ENCODE assay signal across 8 cellular contexts in genomic region chr17:41785091-41785875, GRCh38. TPM values are rescaled to one million over a fixed set of nuclear protein-coding genes. Genes with fewer than 3 reads are reported as not detected.
A peak's percentile ranks its signal among the peaks of the same experiment; 100 is the strongest.
DNase-seq lines count a peak whose midpoint lies in the region; ATAC-seq and TF ChIP-seq lines count a peak whose summit lies in the region.

No MANE protein-coding gene starts in this region.

- CTCF ChIA-PET in activated CD8-positive, alpha-beta T cell treated with anti-CD3 and anti-CD28 coated beads, Interleukin-2, amount 10 ng/mL, durations not matched to agents 7 days and 5 days (lab: Charles Lee), result interaction anchor here (0.8 to 2.0 kb wide), 10 partner anchors 8 to 174 kb away, joined by 3 to 18 read pairs (median 4); partner anchors contain the start of gene P3H4

- no peak overlapping the region for H3K27ac ChIP-seq in Karpas-422 (ENCODE audit: low read length)

- H3K4me3 ChIP-seq in HFF-Myc (replicated peaks; ENCODE audit: low read depth, low read length) (peak overlapping the region; percentile 51), skeletal muscle satellite cell (ENCODE audit: low read length) (peak overlapping the region; percentile 67), Karpas-422 (ENCODE audit: low read length) (no peak overlapping the region)

- H3K36me3 ChIP-seq in skeletal muscle satellite cell (ENCODE audit: insufficient read depth, low read length) (no peaks in the 10 kb centered on the region), Karpas-422 (ENCODE audit: insufficient read depth, low read length) (no peaks in the 10 kb centered on the region)

- H3K9me2 ChIP-seq in Karpas-422 (replicated peaks; ENCODE audit: insufficient read depth, low read length), result no peaks in the 10 kb centered on the region

- H3K9me3 ChIP-seq in skeletal muscle satellite cell (replicated peaks; ENCODE audit: low read length) (no peaks in the 10 kb centered on the region), Karpas-422 (ENCODE audit: low read length) (no peaks in the 10 kb centered on the region)

- H2AFZ ChIP-seq in Karpas-422 (ENCODE audit: low read length), result no peak overlapping the region

- H3K4me1 ChIP-seq in skeletal muscle satellite cell (ENCODE audit: control insufficient read depth, insufficient read depth, low read length) (peaks cover 26% of the 10 kb centered on the region), Karpas-422 (ENCODE audit: low read length) (no peaks in the 10 kb centered on the region)

- no peaks in the 10 kb centered on the region for H3K9me3 Mint-ChIP-seq in activated CD8-positive, alpha-beta T cell treated with anti-CD3 and anti-CD28 coated beads, Interleukin-2, amount 10 ng/mL, durations not matched to agents 7 days and 5 days (ENCODE audit: insufficient read depth)

- peaks cover 35% of the 10 kb centered on the region for H3K4me1 Mint-ChIP-seq in activated CD8-positive, alpha-beta T cell treated with anti-CD3 and anti-CD28 coated beads, Interleukin-2, amount 10 ng/mL, durations not matched to agents 7 days and 5 days (ENCODE audit: low read depth)

- POLR2A ChIA-PET in activated CD8-positive, alpha-beta T cell treated with anti-CD3 and anti-CD28 coated beads, Interleukin-2, amount 10 ng/mL, durations not matched to agents 7 days and 5 days (lab: Charles Lee), result no interaction called here

- H4K20me1 ChIP-seq in Karpas-422 (ENCODE audit: insufficient read depth, low read depth, low read length), result no peaks in the 10 kb centered on the region

- peaks cover 31% of the 10 kb centered on the region for H3K27me3 Mint-ChIP-seq in activated CD8-positive, alpha-beta T cell treated with anti-CD3 and anti-CD28 coated beads, Interleukin-2, amount 10 ng/mL, durations not matched to agents 7 days and 5 days (ENCODE audit: low read depth)

- H3K4me3 Mint-ChIP-seq in activated CD8-positive, alpha-beta T cell treated with anti-CD3 and anti-CD28 coated beads, Interleukin-2, amount 10 ng/mL, durations not matched to agents 7 days and 5 days, result peak overlapping the region; percentile 25

- H3K4me2 ChIP-seq in skeletal muscle satellite cell (ENCODE audit: low read length) (peak overlapping the region; percentile 79), Karpas-422 (ENCODE audit: low read depth, low read length, poor library complexity, severe bottlenecking) (no peak overlapping the region)

- H3K79me2 ChIP-seq in Karpas-422 (ENCODE audit: low read length), result no peaks in the 10 kb centered on the region

- H3K9ac ChIP-seq in skeletal muscle satellite cell (ENCODE audit: low read depth, low read length), result peak overlapping the region; percentile 37
- no peak overlapping the region for H3K9ac ChIP-seq in Karpas-422 (ENCODE audit: low read length)

- DNase-seq in HFF-Myc (ENCODE audit: extremely low read depth, low read depth) (no peak), iPS DF 19.7 (ENCODE audit: low read depth, low spot score) (peak; percentile 94), Karpas-422 (no peak), DMS 273 treated with DMSO at 0.1 percent for 48 hours (lab: John Stamatoyannopoulos, UW) (no peak)
- no peak for DNase-seq in activated CD8-positive, alpha-beta T cell treated with anti-CD3 and anti-CD28 coated beads, Interleukin-2, amount 10 ng/mL, durations not matched to agents 7 days and 5 days

- TF ChIP-seq CTCF in HFF-Myc (IDR thresholded peaks at IDR 0.05; ENCODE audit: low read depth, low read length, missing control alignments), result no peak

- H3K27ac Mint-ChIP-seq in activated CD8-positive, alpha-beta T cell treated with anti-CD3 and anti-CD28 coated beads, Interleukin-2, amount 10 ng/mL, durations not matched to agents 7 days and 5 days, result no peak overlapping the region

- no peak for ATAC-seq in activated CD8-positive, alpha-beta T cell treated with anti-CD3 and anti-CD28 coated beads, Interleukin-2, amount 10 ng/mL, durations not matched to agents 7 days and 5 days
- ATAC-seq in HG03457 (IDR thresholded peaks at IDR 0.05; ENCODE audit: unreplicated experiment) (no peak), HG03280 (IDR thresholded peaks at IDR 0.05; ENCODE audit: unreplicated experiment) (no peak)

- peaks cover 40% of the 10 kb centered on the region for H3K27me3 ChIP-seq in skeletal muscle satellite cell (ENCODE audit: control insufficient read depth, insufficient read depth, low read length)
- no peaks in the 10 kb centered on the region for H3K27me3 ChIP-seq in Karpas-422 (ENCODE audit: low read length)

- H3K36me3 Mint-ChIP-seq in activated CD8-positive, alpha-beta T cell treated with anti-CD3 and anti-CD28 coated beads, Interleukin-2, amount 10 ng/mL, durations not matched to agents 7 days and 5 days (ENCODE audit: low read depth), result no peaks in the 10 kb centered on the region

RNA-seq across cellular contexts. Expression of gene JUP, which starts 1.2 kb away (rescaled TPM):
- total RNA-seq in activated CD8-positive, alpha-beta T cell treated with anti-CD3 and anti-CD28 coated beads, Interleukin-2, amount 10 ng/mL, durations not matched to agents 7 days and 5 days, result 1 to 10 TPM; 5.2 to 6.0 TPM
- 2.3 and 8.1 TPM in 2 replicates for total RNA-seq in skeletal muscle satellite cell (2012; rRNA removed)
- 102 and 133 TPM in 2 replicates for total RNA-seq in Karpas-422 (2014; rRNA removed; shearing (Covaris generic); ENCODE audit: low replicate concordance)

RNA-seq across cellular contexts. Expression of gene P3H4, which starts 26.5 kb away (rescaled TPM):
- total RNA-seq in activated CD8-positive, alpha-beta T cell treated with anti-CD3 and anti-CD28 coated beads, Interleukin-2, amount 10 ng/mL, durations not matched to agents 7 days and 5 days, result 1 to 10 TPM; 2.7 to 3.5 TPM
- 33.0 and 47.6 TPM in 2 replicates for total RNA-seq in skeletal muscle satellite cell (2012; rRNA removed)
- total RNA-seq in Karpas-422 (2014; rRNA removed; shearing (Covaris generic); ENCODE audit: low replicate concordance), result 0.61 TPM in 1 of 2 replicates, not detected in the other

RNA-seq across cellular contexts. Expression of gene FKBP10, which starts 27.5 kb away (rescaled TPM):
- total RNA-seq in activated CD8-positive, alpha-beta T cell treated with anti-CD3 and anti-CD28 coated beads, Interleukin-2, amount 10 ng/mL, durations not matched to agents 7 days and 5 days, result not detected
- total RNA-seq in skeletal muscle satellite cell (2012; rRNA removed), result 290 and 339 TPM in 2 replicates
- 0.54 and 1.9 TPM in 2 replicates for total RNA-seq in Karpas-422 (2014; rRNA removed; shearing (Covaris generic); ENCODE audit: low replicate concordance)

RNA-seq across cellular contexts. Expression of gene NT5C3B, which starts 50.7 kb away (rescaled TPM):
- total RNA-seq in activated CD8-positive, alpha-beta T cell treated with anti-CD3 and anti-CD28 coated beads, Interleukin-2, amount 10 ng/mL, durations not matched to agents 7 days and 5 days, result 10 to 100 TPM; 15.7 to 17.8 TPM
- 50.2 and 57.3 TPM in 2 replicates for total RNA-seq in skeletal muscle satellite cell (2012; rRNA removed)
- total RNA-seq in Karpas-422 (2014; rRNA removed; shearing (Covaris generic); ENCODE audit: low replicate concordance), result 10.5 and 17.8 TPM in 2 replicates

RNA-seq across cellular contexts. Expression of gene HAP1, which starts 50.8 kb away (rescaled TPM):
- under 1 TPM; 0.08 to 0.11 TPM for total RNA-seq in activated CD8-positive, alpha-beta T cell treated with anti-CD3 and anti-CD28 coated beads, Interleukin-2, amount 10 ng/mL, durations not matched to agents 7 days and 5 days
- not detected in 2 replicates for total RNA-seq in skeletal muscle satellite cell (2012; rRNA removed)
- total RNA-seq in Karpas-422 (2014; rRNA removed; shearing (Covaris generic); ENCODE audit: low replicate concordance), result 0.04 and 0.48 TPM in 2 replicates

Comparison
In these comparisons a context has a peak if more than half of its experiments do, and no peak if none do; other contexts are left out.
1. RNA of gene JUP, which starts 1.2 kb away (total RNA-seq): 102 to 133 TPM in Karpas-422; 5.2 to 6.0 TPM in activated CD8-positive, alpha-beta T cell treated with anti-CD3 and anti-CD28 coated beads, Interleukin-2, amount 10 ng/mL, durations not matched to agents 7 days and 5 days; every median in the first group is over 10 times any median in the second.